In the genomic region with DNA sequence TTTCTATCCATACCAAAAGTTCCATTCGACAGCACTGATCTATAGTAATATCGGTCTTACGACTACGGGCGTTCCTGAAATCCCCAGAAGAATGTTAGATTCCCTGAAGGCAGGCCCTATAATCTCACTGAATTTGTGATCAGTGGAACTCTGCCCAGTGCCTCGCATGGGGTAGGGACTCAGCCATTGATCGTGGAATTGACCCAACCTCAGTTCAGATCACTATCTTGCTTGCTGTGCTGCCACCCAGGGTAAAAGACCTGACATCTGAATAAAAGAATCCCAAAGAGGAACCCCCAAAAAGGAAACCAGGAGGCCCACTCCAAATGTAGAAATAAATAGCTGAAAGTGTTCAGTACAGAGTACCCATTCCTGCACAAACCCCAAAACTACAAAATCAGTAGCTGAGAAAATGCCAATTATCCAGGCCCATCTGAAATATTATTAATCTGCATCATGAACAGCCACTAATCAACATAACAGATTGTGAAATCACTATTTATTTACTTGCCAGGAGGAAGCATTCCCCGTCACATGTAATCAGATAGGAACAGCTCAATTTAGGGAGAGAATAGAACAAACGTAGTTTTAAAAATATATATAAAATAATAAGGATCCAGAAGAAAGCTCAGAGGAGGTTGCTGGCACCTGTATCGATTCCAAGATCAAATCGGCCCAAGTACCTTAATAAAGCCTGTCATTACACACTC, we compare ENCODE assay signal across 32 cellular contexts.
"Had no signal": no experiment of that assay in that cellular context is flagged by ENCODE, and none has a peak within 500 bp of the region (broad histone marks: within the 10 kb centered on the region; RNA-seq: fewer than 3 reads in every experiment).

No MANE protein-coding gene starts in this region.

- H3K4me1 Mint-ChIP-seq: activated CD4-positive, alpha-beta T cell treated with anti-CD3 and anti-CD28 coated beads, Interleukin-2, amount 10 ng/mL, durations not matched to agents 24 days and 14 days; activated naive CD4-positive, alpha-beta T cell treated with anti-CD3 and anti-CD28 coated beads, Interleukin-2, amount 10 ng/mL, durations not matched to agents 7 days and 5 days; activated naive CD4-positive, alpha-beta T cell treated with anti-CD3 and anti-CD28 coated beads, Interleukin-2, amount 50 U/mL, for 24 hours; activated naive CD8-positive, alpha-beta T cell treated with anti-CD3 and anti-CD28 coated beads, Interleukin-2, amount 10 ng/mL, durations not matched to agents 7 days and 5 days; central memory CD8-positive, alpha-beta T cell; T-cell; T-helper 17 cell had no signal

- DNase-seq: activated B cell treated with CpG ODN at 0.5 μM for 24 hours; activated CD4-positive, alpha-beta memory T cell treated with anti-CD3 and anti-CD28 coated beads for 36 hours; activated CD4-positive, alpha-beta T cell treated with anti-CD3 and anti-CD28 coated beads for 4 hours; activated CD4-positive, alpha-beta T cell treated with anti-CD3 and anti-CD28 coated beads, Interleukin-2, amount 10 ng/mL, durations not matched to agents 24 days and 14 days; activated CD4-positive, alpha-beta T cell treated with anti-CD3 and anti-CD28 coated beads, Interleukin-2, amount 50 U/mL, for 1 hour; activated CD4-positive, alpha-beta T cell treated with anti-CD3 and anti-CD28 coated beads, Interleukin-2, amount 50 U/mL, for 4 hours; activated CD4-positive, CD25-positive, alpha-beta regulatory T cell treated with anti-CD3 and anti-CD28 coated beads, Interleukin-2, amount 50 U/mL, for 72 hours; activated CD8-positive, alpha-beta memory T cell treated with anti-CD3 and anti-CD28 coated beads, Interleukin-2, amount 50 U/mL, for 4 hours; activated CD8-positive, alpha-beta T cell treated with anti-CD3 and anti-CD28 coated beads for 36 hours; activated effector memory CD4-positive, alpha-beta T cell treated with Interleukin-2 at 50 U/mL for 16 hours; activated gamma-delta T cell; activated naive CD4-positive, alpha-beta T cell treated with anti-CD3 and anti-CD28 coated beads, Interleukin-2, amount 10 ng/mL, durations not matched to agents 7 days and 5 days; activated naive CD4-positive, alpha-beta T cell treated with Interleukin-2 at 50 U/mL for 16 hours; activated naive CD8-positive, alpha-beta T cell treated with anti-CD3 and anti-CD28 coated beads, Interleukin-2, amount 10 ng/mL, durations not matched to agents 7 days and 5 days; activated naive CD8-positive, alpha-beta T cell treated with anti-CD3 and anti-CD28 coated beads, Interleukin-2, amount 50 U/mL, for 24 hours; activated T-cell treated with anti-CD3 and anti-CD28 coated beads for 4 hours; activated T-cell treated with anti-CD3 and anti-CD28 coated beads, Interleukin-2, amount 50 U/mL, for 1 hour; activated T-cell treated with anti-CD3 and anti-CD28 coated beads, Interleukin-2, amount 50 U/mL, for 4 hours; amygdala; anterior cingulate cortex; caudate nucleus; cerebellar nuclear complex; T-cell; T-helper 17 cell had no signal

- H3K4me3 Mint-ChIP-seq: activated B cell treated with CpG ODN at 0.5 μM for 24 hours; activated CD4-positive, alpha-beta memory T cell treated with anti-CD3 and anti-CD28 coated beads for 36 hours; activated CD4-positive, alpha-beta T cell treated with anti-CD3 and anti-CD28 coated beads, Interleukin-2, amount 10 ng/mL, durations not matched to agents 24 days and 14 days; activated CD8-positive, alpha-beta T cell treated with anti-CD3 and anti-CD28 coated beads for 36 hours; activated naive CD4-positive, alpha-beta T cell treated with anti-CD3 and anti-CD28 coated beads, Interleukin-2, amount 10 ng/mL, durations not matched to agents 7 days and 5 days; activated naive CD4-positive, alpha-beta T cell treated with anti-CD3 and anti-CD28 coated beads, Interleukin-2, amount 50 U/mL, for 24 hours; activated naive CD8-positive, alpha-beta T cell; activated naive CD8-positive, alpha-beta T cell treated with anti-CD3 and anti-CD28 coated beads, Interleukin-2, amount 10 ng/mL, durations not matched to agents 7 days and 5 days; activated naive CD8-positive, alpha-beta T cell treated with anti-CD3 and anti-CD28 coated beads, Interleukin-2, amount 50 U/mL, for 24 hours; activated T-cell treated with anti-CD3 and anti-CD28 coated beads, Interleukin-2, amount 50 U/mL, for 4 hours; brain; central memory CD8-positive, alpha-beta T cell; T-cell; T-helper 17 cell had no signal

- ATAC-seq: activated CD8-positive, alpha-beta T cell treated with anti-CD3 and anti-CD28 coated beads for 36 hours; activated naive CD8-positive, alpha-beta T cell treated with anti-CD3 and anti-CD28 coated beads, Interleukin-2, amount 50 U/mL, for 24 hours; activated T-cell treated with anti-CD3 and anti-CD28 coated beads, Interleukin-2, amount 50 U/mL, for 4 hours; T-cell; T-helper 17 cell had no signal

- H3K9me3 ChIP-seq: ascending aorta had no signal

- H3K9me3 Mint-ChIP-seq: activated B cell treated with CpG ODN at 0.5 μM for 24 hours; activated CD4-positive, alpha-beta memory T cell treated with anti-CD3 and anti-CD28 coated beads for 36 hours; activated CD4-positive, alpha-beta T cell treated with anti-CD3 and anti-CD28 coated beads, Interleukin-2, amount 10 ng/mL, durations not matched to agents 24 days and 14 days; activated CD8-positive, alpha-beta T cell treated with anti-CD3 and anti-CD28 coated beads for 36 hours; activated naive CD4-positive, alpha-beta T cell treated with anti-CD3 and anti-CD28 coated beads, Interleukin-2, amount 10 ng/mL, durations not matched to agents 7 days and 5 days; activated naive CD4-positive, alpha-beta T cell treated with anti-CD3 and anti-CD28 coated beads, Interleukin-2, amount 50 U/mL, for 24 hours; activated naive CD8-positive, alpha-beta T cell treated with anti-CD3 and anti-CD28 coated beads, Interleukin-2, amount 10 ng/mL, durations not matched to agents 7 days and 5 days; activated naive CD8-positive, alpha-beta T cell treated with anti-CD3 and anti-CD28 coated beads, Interleukin-2, amount 50 U/mL, for 24 hours; activated T-cell treated with anti-CD3 and anti-CD28 coated beads, Interleukin-2, amount 50 U/mL, for 4 hours; activated T-helper 2 cell treated with anti-CD3 and anti-CD28 coated beads, Interferon-gamma antibody, Interleukin-2, Interleukin-4, amounts not matched to agents 10 μg/mL and 5 μg/mL and 100 μg/mL, durations not matched to agents 14 hours and 24 hours and 36 hours; brain; central memory CD8-positive, alpha-beta T cell; T-cell had no signal

- H3K27me3 Mint-ChIP-seq: activated B cell treated with CpG ODN at 0.5 μM for 24 hours; activated CD4-positive, alpha-beta T cell treated with anti-CD3 and anti-CD28 coated beads, Interleukin-2, amount 10 ng/mL, durations not matched to agents 24 days and 14 days; activated CD8-positive, alpha-beta T cell treated with anti-CD3 and anti-CD28 coated beads for 36 hours; activated naive CD4-positive, alpha-beta T cell treated with anti-CD3 and anti-CD28 coated beads, Interleukin-2, amount 10 ng/mL, durations not matched to agents 7 days and 5 days; activated naive CD4-positive, alpha-beta T cell treated with anti-CD3 and anti-CD28 coated beads, Interleukin-2, amount 50 U/mL, for 24 hours; activated naive CD8-positive, alpha-beta T cell; brain; central memory CD8-positive, alpha-beta T cell; T-cell; T-helper 17 cell had no signal

- H3K27me3 ChIP-seq: ascending aorta, cardiac muscle cell had no signal

- H3K27ac Mint-ChIP-seq: activated B cell treated with CpG ODN at 0.5 μM for 24 hours; activated CD4-positive, alpha-beta memory T cell treated with anti-CD3 and anti-CD28 coated beads for 36 hours; activated CD4-positive, alpha-beta T cell treated with anti-CD3 and anti-CD28 coated beads, Interleukin-2, amount 10 ng/mL, durations not matched to agents 24 days and 14 days; activated CD8-positive, alpha-beta T cell treated with anti-CD3 and anti-CD28 coated beads for 36 hours; activated naive CD4-positive, alpha-beta T cell treated with anti-CD3 and anti-CD28 coated beads, Interleukin-2, amount 10 ng/mL, durations not matched to agents 7 days and 5 days; activated naive CD4-positive, alpha-beta T cell treated with anti-CD3 and anti-CD28 coated beads, Interleukin-2, amount 50 U/mL, for 24 hours; activated naive CD8-positive, alpha-beta T cell; activated naive CD8-positive, alpha-beta T cell treated with anti-CD3 and anti-CD28 coated beads, Interleukin-2, amount 10 ng/mL, durations not matched to agents 7 days and 5 days; activated naive CD8-positive, alpha-beta T cell treated with anti-CD3 and anti-CD28 coated beads, Interleukin-2, amount 50 U/mL, for 24 hours; activated T-helper 2 cell treated with anti-CD3 and anti-CD28 coated beads, Interferon-gamma antibody, Interleukin-2, Interleukin-4, amounts not matched to agents 10 μg/mL and 5 μg/mL and 100 μg/mL, durations not matched to agents 14 hours and 24 hours and 36 hours; T-cell; T-helper 17 cell had no signal

- H3K36me3 Mint-ChIP-seq: activated CD4-positive, alpha-beta memory T cell treated with anti-CD3 and anti-CD28 coated beads for 36 hours; activated naive CD4-positive, alpha-beta T cell treated with anti-CD3 and anti-CD28 coated beads, Interleukin-2, amount 10 ng/mL, durations not matched to agents 7 days and 5 days; activated naive CD4-positive, alpha-beta T cell treated with anti-CD3 and anti-CD28 coated beads, Interleukin-2, amount 50 U/mL, for 24 hours; activated naive CD8-positive, alpha-beta T cell; activated naive CD8-positive, alpha-beta T cell treated with anti-CD3 and anti-CD28 coated beads, Interleukin-2, amount 10 ng/mL, durations not matched to agents 7 days and 5 days; T-cell had no signal

- H3K27ac ChIP-seq: ascending aorta, cardiac muscle cell, VCaP had no signal

- H3K4me3 ChIP-seq: ascending aorta, cardiac muscle cell had no signal

- H3K36me3 ChIP-seq: cardiac muscle cell had no signal
